ENCODE assay signal across 8 cellular contexts in genomic region chr2:120108049-120108448, GRCh38.
DNase-seq lines count a peak whose midpoint lies in the region; ATAC-seq and TF ChIP-seq lines count a peak whose summit lies in the region.

No MANE protein-coding gene starts in this region.

- DNase-seq in AG04449 (ENCODE audit: low read depth, low spot score) = peak; percentile 17
- DNase-seq in LHCN-M2 (ENCODE audit: low read depth) = peak; percentile 91
- peak; percentile 88 for DNase-seq in astrocyte of the spinal cord (ENCODE audit: low read depth, low spot score)
- DNase-seq in kidney epithelial cell (ENCODE audit: low read depth) = peak; percentile 67
- DNase-seq in immature natural killer cell = no peak
- no peak for DNase-seq in NCI-H1436 (lab: John Stamatoyannopoulos, UW)
- DNase-seq in NCI-H524 treated with DMSO at 0.1 percent for 48 hours (lab: John Stamatoyannopoulos, UW) = no peak

- peaks cover 0 to 12% (median 2%) of the 10 kb centered on the region in 3 donors for H3K27me3 Mint-ChIP-seq in immature natural killer cell (ENCODE audit: low read depth in 3 of 3)

- no peak for ATAC-seq in GM19467 (IDR thresholded peaks at IDR 0.05; ENCODE audit: unreplicated experiment)

- H3K36me3 ChIP-seq in kidney epithelial cell (ENCODE audit: control insufficient read depth, insufficient read depth, low read length) = no peaks in the 10 kb centered on the region

- POLR2A ChIA-PET in AG04449 (lab: Yijun Ruan, JAX) = interaction anchor here (0.7 kb wide), 1 partner anchor 968 kb away, joined by 3 read pairs; no protein-coding TSS in a partner anchor

- H3K4me3 ChIP-seq in AG04449 (ENCODE audit: low read depth, low read length) (no peak overlapping the region), astrocyte of the spinal cord (ENCODE audit: low read depth, low read length) (no peak overlapping the region), kidney epithelial cell (ENCODE audit: low read depth, low read length) (no peak overlapping the region)

- no peak for TF ChIP-seq CTCF in AG04449 (IDR thresholded peaks at IDR 0.05; ENCODE audit: insufficient read depth, low read length, missing control alignments)
- no peak for TF ChIP-seq CTCF in astrocyte of the spinal cord (IDR thresholded peaks at IDR 0.05; ENCODE audit: low read depth, low read length)
- TF ChIP-seq CTCF in kidney epithelial cell (IDR thresholded peaks at IDR 0.05; ENCODE audit: insufficient read depth, low read length, poor library complexity, severe bottlenecking) = no peak

- H3K9me3 Mint-ChIP-seq in immature natural killer cell = no peaks in the 10 kb centered on the region

- CTCF ChIA-PET in AG04449 (lab: Yijun Ruan, JAX) = interaction anchor here (1.3 to 5.3 kb wide), 6 partner anchors 8 to 573 kb away, joined by 3 to 114 read pairs (median 10); no protein-coding TSS in a partner anchor

- in situ Hi-C loops in astrocyte of the spinal cord (cut with HindIII; ENCODE audit: low sequenced_read_pairs) = no loop called here

- peaks cover 19 to 27% of the 10 kb centered on the region in 2 donors for H3K4me1 Mint-ChIP-seq in immature natural killer cell

- H3K27ac Mint-ChIP-seq in immature natural killer cell = no peak overlapping the region

- no peak overlapping the region for H3K4me3 Mint-ChIP-seq in immature natural killer cell

- H3K36me3 Mint-ChIP-seq in immature natural killer cell = peaks cover 18 to 24% (median 21%) of the 10 kb centered on the region in 3 donors

- H3K27me3 ChIP-seq in kidney epithelial cell (ENCODE audit: control insufficient read depth, insufficient read depth, low read length) = no peaks in the 10 kb centered on the region

Comparison
In these comparisons a context has a peak if more than half of its experiments do, and no peak if none do; other contexts are left out.
1. DNase-seq: peak in AG04449 (single experiment), LHCN-M2 (single experiment), astrocyte of the spinal cord (single experiment) and kidney epithelial cell (single experiment); none in immature natural killer cell (0 of 3), NCI-H1436 (single experiment) and NCI-H524 treated with DMSO at 0.1 percent for 48 hours (single experiment).